In the genomic region with DNA sequence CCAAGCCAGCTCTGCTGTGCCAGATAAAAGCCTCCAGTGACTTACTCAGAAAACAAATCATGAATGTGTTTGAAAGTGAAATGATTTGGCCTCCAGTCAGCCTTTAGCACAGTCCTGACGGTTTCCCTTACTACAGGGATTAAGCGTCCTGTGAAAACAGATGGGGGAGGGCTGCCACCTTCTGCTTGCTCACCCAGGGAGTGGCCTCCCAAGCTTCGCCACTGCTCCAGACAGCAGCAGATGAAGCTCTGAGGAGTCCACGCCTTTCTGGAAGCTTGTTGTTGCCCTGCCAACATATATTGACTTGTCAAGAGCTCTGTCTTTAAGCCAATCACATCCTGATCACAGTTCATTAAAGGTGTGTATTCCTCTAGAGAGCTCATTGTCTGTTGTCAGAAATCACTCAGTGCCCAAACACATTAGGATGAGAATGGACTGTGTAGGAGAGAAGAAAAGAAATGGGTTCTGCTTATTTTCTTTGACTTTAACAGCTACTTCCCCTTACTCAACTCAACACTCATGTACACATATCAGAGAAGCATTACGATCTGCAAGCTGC, we compare ENCODE assay signal across 12 cellular contexts. TPM values are rescaled to one million over a fixed set of nuclear protein-coding genes. Genes with fewer than 3 reads are reported as not detected.
DNase-seq lines count a peak whose midpoint lies in the region; ATAC-seq and TF ChIP-seq lines count a peak whose summit lies in the region.
"Had no signal": no experiment of that assay in that cellular context is flagged by ENCODE, and none has a peak within 500 bp of the region (broad histone marks: within the 10 kb centered on the region; RNA-seq: fewer than 3 reads in every experiment).

No MANE protein-coding gene starts in this region.

- no peaks in the 10 kb centered on the region for H3K27me3 Mint-ChIP-seq in T-helper 17 cell

- peak; percentile 36 for DNase-seq in NCI-H748 (lab: John Stamatoyannopoulos, UW; ENCODE audit: unreplicated experiment)
- DNase-seq in NCI-H748 treated with DMSO at 0.1 percent for 48 hours (lab: John Stamatoyannopoulos, UW): no peak
- no peak for DNase-seq in T-helper 17 cell
- DNase-seq in inferior parietal cortex (ENCODE audit: extremely low spot score): peak; percentile 13
- DNase-seq in stomach: peak; percentile 63
- DNase-seq in SJCRH30: no peak
- no peak for DNase-seq in left lobe of liver (ENCODE audit: low spot score)
- DNase-seq: activated gamma-delta T cell, H9 had no signal

- ATAC-seq in T-helper 17 cell: peak; percentile 36
- ATAC-seq in HG03196 (IDR thresholded peaks at IDR 0.05; ENCODE audit: unreplicated experiment): no peak
- ATAC-seq in left lobe of liver: no peak

- WGBS in stomach, 5 donors: 19 to 35% (median 26%) methylated on average over 5 of the region's 5 CpGs

- H3K4me3 ChIP-seq in stomach (no peak overlapping the region), SJCRH30 (no peak overlapping the region)
- H3K4me3 ChIP-seq: SK-N-MC had no signal

- intact Hi-C loops in stomach (cut with DNase I; ENCODE audit: low total_unique reads): loop anchor here (10.0 kb wide), 2 partner anchors 61 to 321 kb away; no protein-coding TSS in a partner anchor

- peak overlapping the region; percentile 14 for H3K27ac Mint-ChIP-seq in T-helper 17 cell
- H3K27ac Mint-ChIP-seq: H9, IgD-negative memory B cell had no signal

- H3K36me3 ChIP-seq in stomach (no peaks in the 10 kb centered on the region), SJCRH30 (no peaks in the 10 kb centered on the region)

- H3K27ac ChIP-seq in stomach (peak overlapping the region in 3 of 5 donors; percentile 7 to 33 (median 28)), SJCRH30 (no peak overlapping the region)
- H3K27ac ChIP-seq: SK-N-MC had no signal

- TF ChIP-seq POLR2A in stomach (IDR thresholded peaks at IDR 0.05): no peak

- no peak for TF ChIP-seq CTCF in stomach (IDR thresholded peaks at IDR 0.05)

- no peaks in the 10 kb centered on the region for H3K27me3 ChIP-seq in stomach
- H3K27me3 ChIP-seq in SJCRH30: no peaks in the 10 kb centered on the region

- H3K4me3 Mint-ChIP-seq in T-helper 17 cell: no peak overlapping the region
- H3K4me3 Mint-ChIP-seq: H9, IgD-negative memory B cell had no signal

- peaks cover 0 to 27% (median 7%) of the 10 kb centered on the region in 4 donors for H3K4me1 ChIP-seq in stomach
- H3K4me1 ChIP-seq in SJCRH30: no peaks in the 10 kb centered on the region

- H3K9me3 ChIP-seq in T-helper 17 cell (ENCODE audit: control insufficient read depth, low read length, poor library complexity, severe bottlenecking) (no peaks in the 10 kb centered on the region), stomach (no peaks in the 10 kb centered on the region), SJCRH30 (replicated peaks) (no peaks in the 10 kb centered on the region)

- H3K4me1 Mint-ChIP-seq in T-helper 17 cell: peaks cover 13% of the 10 kb centered on the region

- H3K36me3 Mint-ChIP-seq in T-helper 17 cell (ENCODE audit: low read depth): peaks cover 4% of the 10 kb centered on the region

- TF ChIP-seq EP300 in stomach (IDR thresholded peaks at IDR 0.05): no peak

RNA-seq across cellular contexts. Expression of gene FYB1, which starts 4.9 kb away (rescaled TPM):
- total RNA-seq in T-helper 17 cell: 100 to 1,000 TPM; 499 to 517 TPM
- 10 to 100 TPM in 2 of 5 donors, 1 to 10 TPM in 3; 3.5 to 22.9 (median 9.2) TPM for total RNA-seq in stomach
- 1 to 10 TPM; 2.0 to 4.7 (median 2.4) TPM for polyA plus RNA-seq in stomach
- total RNA-seq in SJCRH30 (2014; rRNA removed; shearing (Covaris generic)): 0.05 TPM in 1 of 2 replicates, not detected in the other
- total RNA-seq in left lobe of liver: 4.4 TPM
- total RNA-seq: H9 had no signal

Comparison
In these comparisons a context has a peak if more than half of its experiments do, and no peak if none do; other contexts are left out.
1. DNase-seq: peak in NCI-H748 (single experiment), inferior parietal cortex (single experiment) and stomach (single experiment); none in NCI-H748 treated with DMSO at 0.1 percent for 48 hours (single experiment), T-helper 17 cell (0 of 3), SJCRH30 (0 of 2) and left lobe of liver (single experiment).
2. RNA of gene FYB1, which starts 4.9 kb away (total RNA-seq): 499 to 517 TPM in T-helper 17 cell; 3.5 to 22.9 TPM in stomach, 4.4 TPM in left lobe of liver (single experiment) and 0.05 TPM in SJCRH30; every median in the first group is over 10 times any median in the second.